9 cellular contexts compared by ENCODE assay signal in genomic region chr15:83436513-83437158, GRCh38. TPM values are rescaled to one million over a fixed set of nuclear protein-coding genes. Genes with fewer than 3 reads are reported as not detected.
DNase-seq lines count a peak whose midpoint lies in the region; ATAC-seq and TF ChIP-seq lines count a peak whose summit lies in the region.
"Had no signal": no experiment of that assay in that cellular context is flagged by ENCODE, and none has a peak within 500 bp of the region (broad histone marks: within the 10 kb centered on the region; RNA-seq: fewer than 3 reads in every experiment).

No MANE protein-coding gene starts in this region.

- ATAC-seq in GM21390 (IDR thresholded peaks at IDR 0.05; ENCODE audit: unreplicated experiment) = no peak
- no peak for ATAC-seq in activated T-cell treated with anti-CD3 and anti-CD28 coated beads, Interleukin-2, amount 50 U/mL, for 72 hours (replicated peaks in 1 of 2)

- H3K4me1 ChIP-seq in trophoblast cell (ENCODE audit: control insufficient read depth in 1 of 2, insufficient read depth in 2 of 2, low read length in 2 of 2) = no peaks in the 10 kb centered on the region

- H2AFZ ChIP-seq in trophoblast cell (ENCODE audit: insufficient read depth, low read length, poor library complexity) = no peak overlapping the region

- no peaks in the 10 kb centered on the region for H3K79me2 ChIP-seq in trophoblast cell (ENCODE audit: control insufficient read depth, insufficient read depth, low read length, poor library complexity)

- H3K9me3 Mint-ChIP-seq in activated T-cell treated with anti-CD3 and anti-CD28 coated beads, Interleukin-2, amount 50 U/mL, for 72 hours = no peaks in the 10 kb centered on the region

- H3K9me3 ChIP-seq in trophoblast cell (ENCODE audit: insufficient read depth, low read depth, low read length) = no peaks in the 10 kb centered on the region

- H4K12ac ChIP-seq in trophoblast cell (ENCODE audit: low read depth, low read length) = no peak overlapping the region

- no peaks in the 10 kb centered on the region for H3K79me1 ChIP-seq in trophoblast cell (ENCODE audit: low read length)

- H3K36me3 ChIP-seq in trophoblast cell (ENCODE audit: control insufficient read depth in 1 of 2, insufficient read depth in 2 of 2, low read length in 2 of 2) = no peaks in the 10 kb centered on the region

- CTCF ChIA-PET in GM10248 (lab: Yijun Ruan, JAX) = interaction anchor here (1.0 to 6.2 kb wide), 6 partner anchors 12 to 192 kb away, joined by 3 to 79 read pairs (median 4); no protein-coding TSS in a partner anchor

- no peak overlapping the region for H2BK12ac ChIP-seq in trophoblast cell (ENCODE audit: low read length)

- no peak overlapping the region for H3K4me2 ChIP-seq in trophoblast cell (ENCODE audit: low read length)

- no peak overlapping the region for H4K91ac ChIP-seq in trophoblast cell (ENCODE audit: low read depth, low read length)

- TF ChIP-seq CTCF in epithelial cell of esophagus (IDR thresholded peaks at IDR 0.05; ENCODE audit: insufficient read depth, low read depth, low read length, missing control alignments) (peak; percentile 71), GM10248 (IDR thresholded peaks at IDR 0.05; ENCODE audit: control extremely low read depth, extremely low read depth, low read depth, missing control alignments) (no peak)

- H3K27me3 Mint-ChIP-seq in activated T-cell treated with anti-CD3 and anti-CD28 coated beads, Interleukin-2, amount 50 U/mL, for 72 hours (ENCODE audit: low read depth) = peaks cover 33% of the 10 kb centered on the region

- H3K23ac ChIP-seq in trophoblast cell (ENCODE audit: low read length) = no peak overlapping the region

- no peaks in the 10 kb centered on the region for H3K36me3 Mint-ChIP-seq in activated T-cell treated with anti-CD3 and anti-CD28 coated beads, Interleukin-2, amount 50 U/mL, for 72 hours (ENCODE audit: insufficient read depth in 2 of 2)

- no peak overlapping the region for H3K27ac ChIP-seq in trophoblast cell (ENCODE audit: low read depth, low read length)

- H3K4me1 Mint-ChIP-seq in activated T-cell treated with anti-CD3 and anti-CD28 coated beads, Interleukin-2, amount 50 U/mL, for 72 hours (ENCODE audit: low read depth) = no peaks in the 10 kb centered on the region

- H3K27ac Mint-ChIP-seq in activated T-cell treated with anti-CD3 and anti-CD28 coated beads, Interleukin-2, amount 50 U/mL, for 72 hours = no peak overlapping the region

- no peak overlapping the region for H2BK120ac ChIP-seq in trophoblast cell (ENCODE audit: insufficient read depth, low read length, poor library complexity)

- H2AK5ac ChIP-seq in trophoblast cell (ENCODE audit: low read length) = no peak overlapping the region

- WGBS in trophoblast cell (ENCODE audit: extremely low coverage, insufficient coverage, insufficient read length) = no CpG with 5 or more reads among the region's 6 CpGs

- no peak overlapping the region for H2BK5ac ChIP-seq in trophoblast cell (ENCODE audit: low read depth, low read length, poor library complexity)

- H4K8ac ChIP-seq in trophoblast cell (ENCODE audit: low read depth, low read length) = no peak overlapping the region

- no peak overlapping the region for H3K9ac ChIP-seq in trophoblast cell (ENCODE audit: low read length)

- POLR2A ChIA-PET in GM10248 (lab: Yijun Ruan, JAX) = no interaction called here

- DNase-seq in NCI-H2081 (lab: John Stamatoyannopoulos, UW) (peak; percentile 0 to 4), NCI-H2081 treated with DMSO at 0.1 percent for 48 hours (lab: John Stamatoyannopoulos, UW) (no peak), NCI-H526 (lab: John Stamatoyannopoulos, UW) (peak; percentile 52 to 85), epithelial cell of esophagus (ENCODE audit: low read depth) (peak; percentile 80), trophoblast cell (peak; percentile 42 to 80), GM10248 (ENCODE audit: extremely low spot score) (no peak)
- no peak for DNase-seq in activated T-cell treated with anti-CD3 and anti-CD28 coated beads, Interleukin-2, amount 50 U/mL, for 72 hours
- DNase-seq: right cardiac atrium had no signal

- no peak overlapping the region for H3K18ac ChIP-seq in trophoblast cell (ENCODE audit: low read length)

- no peak overlapping the region for H3K4me3 Mint-ChIP-seq in activated T-cell treated with anti-CD3 and anti-CD28 coated beads, Interleukin-2, amount 50 U/mL, for 72 hours

- H3K14ac ChIP-seq in trophoblast cell (ENCODE audit: low read length) = no peak overlapping the region

- H3K4me3 ChIP-seq in epithelial cell of esophagus (ENCODE audit: low read length) = no peak overlapping the region
- H3K4me3 ChIP-seq in trophoblast cell (ENCODE audit: low read depth, low read length) = no peak overlapping the region

- H3K4ac ChIP-seq in trophoblast cell (ENCODE audit: low read depth, low read length) = no peak overlapping the region

- no peaks in the 10 kb centered on the region for H3K27me3 ChIP-seq in trophoblast cell (ENCODE audit: insufficient read depth, low read length)

RNA-seq across cellular contexts. Expression of gene SH3GL3, which starts 10.5 kb away (rescaled TPM):
- 3.0 and 3.2 TPM in 2 replicates for polyA plus RNA-seq in trophoblast cell (2013)
- total RNA-seq in activated T-cell treated with anti-CD3 and anti-CD28 coated beads, Interleukin-2, amount 50 U/mL, for 72 hours = under 1 TPM in 1 of 2 donors, not detected in 1; 0.19 TPM

Comparison
In these comparisons a context has a peak if more than half of its experiments do, and no peak if none do; other contexts are left out.
1. DNase-seq: peak in NCI-H2081 (2 of 2), NCI-H526 (2 of 2), epithelial cell of esophagus (single experiment) and trophoblast cell (2 of 2); none in NCI-H2081 treated with DMSO at 0.1 percent for 48 hours (single experiment), activated T-cell treated with anti-CD3 and anti-CD28 coated beads, Interleukin-2, amount 50 U/mL, for 72 hours (0 of 2) and GM10248 (single experiment).